Comparison of ENCODE assay signal across 21 cellular contexts in the genomic region with DNA sequence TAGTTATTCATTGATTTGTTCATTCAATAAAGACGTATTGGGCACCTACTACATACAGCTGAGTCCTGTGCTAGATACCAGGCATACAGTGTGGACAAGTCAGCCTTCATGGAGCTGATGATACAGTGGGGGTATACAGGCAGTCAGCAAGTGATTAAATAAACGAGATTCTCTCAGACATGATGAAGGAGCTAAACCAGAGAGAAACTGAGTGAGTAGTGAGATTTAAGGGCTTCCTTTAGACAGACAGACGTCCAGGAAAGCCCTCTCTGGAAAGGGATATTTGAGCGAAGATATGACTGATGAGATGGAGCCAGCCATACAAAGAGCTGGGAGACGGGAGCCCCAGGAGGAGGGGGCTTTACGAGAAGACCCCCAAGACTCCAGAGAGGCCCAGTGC.
DNase-seq lines count a peak whose midpoint lies in the region; ATAC-seq and TF ChIP-seq lines count a peak whose summit lies in the region.
"Had no signal": no experiment of that assay in that cellular context is flagged by ENCODE, and none has a peak within 500 bp of the region (broad histone marks: within the 10 kb centered on the region; RNA-seq: fewer than 3 reads in every experiment).

No MANE protein-coding gene starts in this region.

- no peak overlapping the region for H4K8ac ChIP-seq in trophoblast cell (ENCODE audit: low read depth, low read length)

- no peak overlapping the region for H3K4me2 ChIP-seq in trophoblast cell (ENCODE audit: low read length)
- H3K4me2 ChIP-seq: BLaER1 had no signal

- no peaks in the 10 kb centered on the region for H3K27me3 ChIP-seq in trophoblast cell (ENCODE audit: insufficient read depth, low read length)
- H3K27me3 ChIP-seq: BE2C, BLaER1 had no signal

- H2BK120ac ChIP-seq in trophoblast cell (ENCODE audit: insufficient read depth, low read length, poor library complexity): no peak overlapping the region

- no peak overlapping the region for H2AK5ac ChIP-seq in trophoblast cell (ENCODE audit: low read length)

- no peak overlapping the region for H2BK5ac ChIP-seq in trophoblast cell (ENCODE audit: low read depth, low read length, poor library complexity)

- H3K79me1 ChIP-seq in trophoblast cell (ENCODE audit: low read length): peaks cover 11% of the 10 kb centered on the region

- H2BK12ac ChIP-seq in trophoblast cell (ENCODE audit: low read length): peak overlapping the region; percentile 25

- H3K9me3 Mint-ChIP-seq in nephron (no peaks in the 10 kb centered on the region), neural crest cell (no peaks in the 10 kb centered on the region)

- H3K14ac ChIP-seq in trophoblast cell (ENCODE audit: low read length): no peak overlapping the region

- no peaks in the 10 kb centered on the region for H3K36me3 ChIP-seq in trophoblast cell (ENCODE audit: control insufficient read depth in 1 of 2, insufficient read depth in 2 of 2, low read length in 2 of 2)
- H3K36me3 ChIP-seq: BE2C, BLaER1 had no signal

- TF ChIP-seq CTCF in nephron (IDR thresholded peaks at IDR 0.05; ENCODE audit: unreplicated experiment in 3 of 3) (no peak), neural crest cell (conservative IDR thresholded peaks at IDR 0.05) (no peak), GM10266 (IDR thresholded peaks at IDR 0.05; ENCODE audit: control insufficient read depth, insufficient read depth, low read depth, missing control alignments) (no peak)

- no peak overlapping the region for H3K4ac ChIP-seq in trophoblast cell (ENCODE audit: low read depth, low read length)

- H3K18ac ChIP-seq in trophoblast cell (ENCODE audit: low read length): no peak overlapping the region

- no peak for ATAC-seq in HG03439 (IDR thresholded peaks at IDR 0.05; ENCODE audit: unreplicated experiment)

- no peak overlapping the region for H3K4me3 ChIP-seq in trophoblast cell (ENCODE audit: low read depth, low read length)
- H3K4me3 ChIP-seq: BLaER1 had no signal

- H3K79me2 ChIP-seq in trophoblast cell (ENCODE audit: control insufficient read depth, insufficient read depth, low read length, poor library complexity): no peaks in the 10 kb centered on the region

- WGBS in trophoblast cell (ENCODE audit: extremely low coverage, insufficient coverage, insufficient read length): no CpG with 5 or more reads among the region's 6 CpGs

- H3K4me1 ChIP-seq in trophoblast cell (ENCODE audit: control insufficient read depth in 1 of 2, insufficient read depth in 2 of 2, low read length in 2 of 2): peaks cover 20 to 24% of the 10 kb centered on the region in 2 experiments
- H3K4me1 ChIP-seq: BE2C, BLaER1 had no signal

- peaks cover 69% of the 10 kb centered on the region for H3K4me1 Mint-ChIP-seq in nephron
- peaks cover 67% of the 10 kb centered on the region for H3K4me1 Mint-ChIP-seq in neural crest cell
- H3K4me1 Mint-ChIP-seq: CD14-positive monocyte; CD4-positive, alpha-beta memory T cell; CD4-positive, CD25-positive, alpha-beta regulatory T cell; CD8-positive, alpha-beta memory T cell had no signal

- H4K91ac ChIP-seq in trophoblast cell (ENCODE audit: low read depth, low read length): no peak overlapping the region

- no peak overlapping the region for H3K23ac ChIP-seq in trophoblast cell (ENCODE audit: low read length)

- H3K4me3 Mint-ChIP-seq in nephron (no peak overlapping the region), neural crest cell (no peak overlapping the region)
- H3K4me3 Mint-ChIP-seq: CD4-positive, alpha-beta memory T cell; CD4-positive, CD25-positive, alpha-beta regulatory T cell; CD8-positive, alpha-beta memory T cell had no signal

- H3K27me3 Mint-ChIP-seq in nephron (ENCODE audit: low read depth) (peaks cover 31% of the 10 kb centered on the region), neural crest cell (ENCODE audit: low read depth) (no peaks in the 10 kb centered on the region)

- no peak overlapping the region for H3K9ac ChIP-seq in trophoblast cell (ENCODE audit: low read length)
- H3K9ac ChIP-seq: BLaER1 had no signal

- H3K27ac Mint-ChIP-seq in nephron (peak overlapping the region; percentile 66 to 96 (median 87)), neural crest cell (ENCODE audit: unreplicated experiment) (peak overlapping the region; percentile 59)
- H3K27ac Mint-ChIP-seq: CD14-positive monocyte; CD4-positive, alpha-beta memory T cell; CD4-positive, CD25-positive, alpha-beta regulatory T cell had no signal

- H3K36me3 Mint-ChIP-seq in nephron (ENCODE audit: low read depth) (no peaks in the 10 kb centered on the region), neural crest cell (ENCODE audit: low read depth) (no peaks in the 10 kb centered on the region)
- H3K36me3 Mint-ChIP-seq: CD14-positive monocyte; CD4-positive, alpha-beta memory T cell; CD4-positive, CD25-positive, alpha-beta regulatory T cell; CD8-positive, alpha-beta memory T cell had no signal

- no peaks in the 10 kb centered on the region for H3K9me3 ChIP-seq in trophoblast cell (ENCODE audit: insufficient read depth, low read depth, low read length)
- H3K9me3 ChIP-seq: BE2C, BLaER1 had no signal

- DNase-seq in SK-N-DZ (ENCODE audit: low spot score): peak; percentile 95
- no peak for DNase-seq in neural crest cell (ENCODE audit: low read depth, low spot score)
- no peak for DNase-seq in trophoblast cell
- no peak for DNase-seq in GM10266 (ENCODE audit: extremely low spot score)
- no peak for DNase-seq in stimulated activated CD4-positive, alpha-beta T cell treated with anti-CD3 and anti-CD28 coated beads, Interleukin-1b, Interleukin-23, amount 100 ng/mL, for 48 hours
- DNase-seq: ACHN; BE2C; CD4-positive, alpha-beta memory T cell; CD4-positive, CD25-positive, alpha-beta regulatory T cell; CD8-positive, alpha-beta memory T cell; COR-L47; DMS 273 treated with DMSO at 0.1 percent for 48 hours; DMS53; DMS79; DND-41; EL had no signal

- H3K27ac ChIP-seq in trophoblast cell (ENCODE audit: low read depth, low read length): no peak overlapping the region
- H3K27ac ChIP-seq: 22Rv1, BLaER1 had no signal

- H2AFZ ChIP-seq in trophoblast cell (ENCODE audit: insufficient read depth, low read length, poor library complexity): no peak overlapping the region

- H4K12ac ChIP-seq in trophoblast cell (ENCODE audit: low read depth, low read length): no peak overlapping the region
